12 cellular contexts compared by ENCODE assay signal in the genomic region with DNA sequence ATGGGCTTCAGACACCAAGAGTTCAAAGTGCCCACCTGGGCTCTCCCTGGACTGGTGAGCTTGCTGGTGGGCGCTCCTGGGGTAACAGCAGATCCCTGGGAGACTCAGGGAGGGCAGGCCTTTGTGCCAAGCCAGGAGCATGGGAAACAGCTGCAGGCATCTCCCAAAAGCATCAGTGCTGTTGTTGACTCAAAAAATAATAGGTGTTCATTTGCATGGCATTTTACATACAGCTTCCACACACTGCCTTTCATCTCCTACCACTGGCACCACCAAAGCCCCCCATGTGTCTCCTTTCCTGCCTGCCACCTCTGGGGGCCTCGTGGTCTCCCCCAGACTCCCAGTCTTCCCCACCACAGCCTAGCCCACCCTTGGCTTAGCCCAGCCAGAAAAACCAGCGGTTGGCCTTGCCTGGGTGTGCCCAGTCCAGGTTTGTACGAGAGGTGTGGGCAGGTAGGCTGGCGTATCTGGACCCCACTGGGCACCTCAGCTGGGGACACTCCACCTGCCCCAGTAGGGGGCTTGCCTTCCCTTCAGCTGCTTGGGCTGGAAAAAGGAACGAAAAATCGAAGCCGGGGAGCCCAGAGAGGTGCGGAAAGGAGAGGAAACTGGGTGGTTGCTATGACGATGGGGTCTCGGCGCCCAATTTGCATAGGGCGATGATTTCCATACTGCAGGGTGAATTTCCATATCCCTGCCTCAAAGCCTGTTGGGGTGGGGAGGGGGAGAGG. TPM values are rescaled to one million over a fixed set of nuclear protein-coding genes. Genes with fewer than 3 reads are reported as not detected.
DNase-seq lines count a peak whose midpoint lies in the region; ATAC-seq, FAIRE-seq and TF ChIP-seq lines count a peak whose summit lies in the region.
"Had no signal": no experiment of that assay in that cellular context is flagged by ENCODE, and none has a peak within 500 bp of the region (broad histone marks: within the 10 kb centered on the region; RNA-seq: fewer than 3 reads in every experiment).

No MANE protein-coding gene starts in this region.

- peaks cover 3% of the 10 kb centered on the region for H4K20me1 ChIP-seq in OCI-LY3 (ENCODE audit: insufficient read depth, low read length)
- no peaks in the 10 kb centered on the region for H4K20me1 ChIP-seq in neural cell (ENCODE audit: insufficient read depth)

- ATAC-seq in GM18498 (IDR thresholded peaks at IDR 0.05; ENCODE audit: unreplicated experiment) (peak; percentile 65), GM21390 (IDR thresholded peaks at IDR 0.05; ENCODE audit: unreplicated experiment) (peak; percentile 63)
- ATAC-seq: HCT116, PC-3 had no signal

- H3K27me3 ChIP-seq in OCI-LY3 (ENCODE audit: low read depth, low read length) (peaks cover 85% of the 10 kb centered on the region), neural cell (ENCODE audit: insufficient read depth, low read depth, low read length) (no peaks in the 10 kb centered on the region), tibial artery (peaks cover 0 to 82% of the 10 kb centered on the region in 2 donors)

- H3K4me1 ChIP-seq in OCI-LY3 (ENCODE audit: low read length) = peaks cover 24% of the 10 kb centered on the region
- no peaks in the 10 kb centered on the region for H3K4me1 ChIP-seq in tibial artery
- H3K4me1 ChIP-seq: Caco-2 had no signal

- FAIRE-seq in RCC 7860 (lab: Jason Lieb, UNC) = no peak

- intact Hi-C loops in tibial artery (cut with DNase I; ENCODE audit: low total_unique reads) = no loop called here

- TF ChIP-seq RAD21 in neural cell (conservative IDR thresholded peaks at IDR 0.05) = no peak

- DNase-seq in NOMO-1 treated with DMSO at 0.1 percent for 48 hours (lab: John Stamatoyannopoulos, UW; ENCODE audit: unreplicated experiment) = no peak
- DNase-seq in tibial artery = no peak
- DNase-seq in RCC 7860 (ENCODE audit: low spot score) = no peak
- DNase-seq: Caco-2; effector CD4-positive, alpha-beta T cell; midbrain; PC-3 had no signal

- H3K27ac ChIP-seq in OCI-LY3 (ENCODE audit: low read length) (no peak overlapping the region), neural cell (ENCODE audit: low read length) (peak overlapping the region; percentile 94), tibial artery (no peak overlapping the region)

- no peak overlapping the region for H2AFZ ChIP-seq in OCI-LY3 (ENCODE audit: low read depth, low read length)
- H2AFZ ChIP-seq in neural cell (ENCODE audit: low read depth, low read length) = no peak overlapping the region

- H3F3A ChIP-seq in neural cell (ENCODE audit: insufficient read depth, low read length, poor library complexity, severe bottlenecking) = no peaks in the 10 kb centered on the region

- H3K4me2 ChIP-seq in OCI-LY3 (ENCODE audit: low read length) = peak overlapping the region; percentile 73
- peak overlapping the region; percentile 53 for H3K4me2 ChIP-seq in neural cell (ENCODE audit: low read length)

- H3K9ac ChIP-seq in OCI-LY3 (ENCODE audit: low read length) (no peak overlapping the region), neural cell (ENCODE audit: low read length) (peak overlapping the region; percentile 72)

- H3K79me2 ChIP-seq in OCI-LY3 (ENCODE audit: low read length) (no peaks in the 10 kb centered on the region), neural cell (replicated peaks; ENCODE audit: insufficient read depth, low read length) (no peaks in the 10 kb centered on the region)

- no peaks in the 10 kb centered on the region for H3K36me3 ChIP-seq in OCI-LY3 (replicated peaks; ENCODE audit: low read depth, low read length)
- H3K36me3 ChIP-seq in neural cell (ENCODE audit: insufficient read depth, low read length) = no peaks in the 10 kb centered on the region
- H3K36me3 ChIP-seq in tibial artery = no peaks in the 10 kb centered on the region

- TF ChIP-seq EP300 in neural cell (conservative IDR thresholded peaks at IDR 0.05; ENCODE audit: poor library complexity, severe bottlenecking) = no peak

- H3K9me3 ChIP-seq in OCI-LY3 (ENCODE audit: insufficient read depth, low read length) (no peaks in the 10 kb centered on the region), neural cell (ENCODE audit: low read length) (no peaks in the 10 kb centered on the region), tibial artery (no peaks in the 10 kb centered on the region)
- H3K9me3 ChIP-seq: Caco-2 had no signal

- no peak for TF ChIP-seq CTCF in OCI-LY3 (IDR thresholded peaks at IDR 0.05; ENCODE audit: low read depth, low read length)
- TF ChIP-seq CTCF in neural cell (IDR thresholded peaks at IDR 0.05; ENCODE audit: poor library complexity, severe bottlenecking) = no peak
- no peak for TF ChIP-seq CTCF in tibial artery (IDR thresholded peaks at IDR 0.05)

- H3K4me3 ChIP-seq in OCI-LY3 (ENCODE audit: low read length) (peak overlapping the region; percentile 65), neural cell (ENCODE audit: low read length) (peak overlapping the region; percentile 56), tibial artery (no peak overlapping the region)

- no peaks in the 10 kb centered on the region for H3K9me2 ChIP-seq in neural cell (ENCODE audit: insufficient read depth, low read length)

TF ChIP-seq in neural cell, 6 proteins besides CTCF, POLR2A, EP300 and RAD21:
- TF ChIP-seq SMC3 (conservative IDR thresholded peaks at IDR 0.05; ENCODE audit: poor library complexity) (no peak), TAF1 (IDR thresholded peaks at IDR 0.05; ENCODE audit: low read depth) (no peak), REST (IDR thresholded peaks at IDR 0.05; ENCODE audit: borderline replicate concordance) (peak; percentile 55), MXI1 (conservative IDR thresholded peaks at IDR 0.05; ENCODE audit: poor library complexity, severe bottlenecking) (no peak), EZH2 (IDR thresholded peaks at IDR 0.05; ENCODE audit: borderline replicate concordance, insufficient read depth, low read length, poor library complexity, severe bottlenecking) (no peak), POLR2AphosphoS5 (IDR thresholded peaks at IDR 0.05) (no peak)
TF ChIP-seq in neural cell: peak in this region for 1.

RNA-seq across cellular contexts. Expression of gene POU2F3, which starts 15.0 kb away (rescaled TPM):
- not detected in 2 replicates for polyA plus RNA-seq in neural cell
- not detected in 2 replicates for polyA minus RNA-seq in neural cell

RNA-seq across cellular contexts. Expression of gene OAF, which starts 44.1 kb away (rescaled TPM):
- polyA plus RNA-seq in neural cell = 0.14 and 0.97 TPM in 2 replicates
- not detected in 2 replicates for polyA minus RNA-seq in neural cell

Comparison
In these comparisons a context has a peak if more than half of its experiments do, and no peak if none do; other contexts are left out.
1. H3K4me3 ChIP-seq: peak in OCI-LY3 (single experiment) and neural cell (single experiment); none in tibial artery (0 of 2).